1 cellular context compared by ENCODE assay signal in the genomic region with DNA sequence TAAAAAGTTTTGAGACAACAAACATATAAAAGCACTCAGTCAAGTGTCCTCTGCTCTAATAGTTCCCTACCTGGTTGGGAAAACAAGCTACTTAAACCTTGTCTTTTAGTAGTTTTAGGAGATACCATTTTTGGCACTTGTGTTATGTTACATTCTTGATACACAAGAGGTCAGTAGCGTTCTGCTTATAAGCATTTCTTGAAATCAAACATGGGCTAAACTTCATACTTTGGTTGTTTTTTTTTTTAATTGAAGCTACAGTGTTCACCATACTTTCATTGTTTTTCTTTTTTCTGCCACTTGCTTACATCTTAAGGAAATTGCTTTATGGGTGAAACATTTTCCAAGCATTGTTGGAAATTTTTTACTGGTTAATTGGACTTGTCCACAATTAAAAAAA.
TF ChIP-seq lines count a peak whose summit lies in the region.

No MANE protein-coding gene starts in this region.

TF ChIP-seq in GM23338, 12 proteins besides CTCF, POLR2A, EP300 and RAD21 (continued from another document):
- no peak for TF ChIP-seq CREB1 (CRISPR knock-in tag; IDR thresholded peaks at IDR 0.05; ENCODE audit: low read depth)
- TF ChIP-seq, protein P1, sequence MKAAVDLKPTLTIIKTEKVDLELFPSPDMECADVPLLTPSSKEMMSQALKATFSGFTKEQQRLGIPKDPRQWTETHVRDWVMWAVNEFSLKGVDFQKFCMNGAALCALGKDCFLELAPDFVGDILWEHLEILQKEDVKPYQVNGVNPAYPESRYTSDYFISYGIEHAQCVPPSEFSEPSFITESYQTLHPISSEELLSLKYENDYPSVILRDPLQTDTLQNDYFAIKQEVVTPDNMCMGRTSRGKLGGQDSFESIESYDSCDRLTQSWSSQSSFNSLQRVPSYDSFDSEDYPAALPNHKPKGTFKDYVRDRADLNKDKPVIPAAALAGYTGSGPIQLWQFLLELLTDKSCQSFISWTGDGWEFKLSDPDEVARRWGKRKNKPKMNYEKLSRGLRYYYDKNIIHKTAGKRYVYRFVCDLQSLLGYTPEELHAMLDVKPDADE (IDR thresholded peaks at IDR 0.05): no peak
